7 cellular contexts compared by ENCODE assay signal in genomic region chr19:37217533-37217854, GRCh38. TPM values are rescaled to one million over a fixed set of nuclear protein-coding genes. Genes with fewer than 3 reads are reported as not detected.
A peak's percentile ranks its signal among the peaks of the same experiment; 100 is the strongest.
DNase-seq lines count a peak whose midpoint lies in the region; ATAC-seq and TF ChIP-seq lines count a peak whose summit lies in the region.

No MANE protein-coding gene starts in this region.

- DNase-seq in HL-60 (ENCODE audit: low read depth in 1 of 2, low spot score in 1 of 2) (no peak), neural progenitor cell (ENCODE audit: low spot score) (no peak), posterior vena cava (ENCODE audit: low spot score) (no peak), NCI-H345 (lab: John Stamatoyannopoulos, UW) (no peak)
- DNase-seq in effector CD4-positive, alpha-beta T cell, result no peak

- H3K27me3 Mint-ChIP-seq in neural progenitor cell (ENCODE audit: insufficient read depth, low read depth), result peaks cover 4% of the 10 kb centered on the region

- peak overlapping the region; percentile 99 for H2AFZ ChIP-seq in neural progenitor cell (replicated peaks)

- intact Hi-C loops in posterior vena cava (cut with DNase I), result no loop called here

- no peaks in the 10 kb centered on the region for H4K20me1 ChIP-seq in neural progenitor cell (ENCODE audit: low read depth)

- H3K9me3 Mint-ChIP-seq in neural progenitor cell, result peaks cover 51% of the 10 kb centered on the region

- H3K4me1 Mint-ChIP-seq in neural progenitor cell, result peaks cover 12% of the 10 kb centered on the region

- peak overlapping the region; percentile 84 for H3K4me3 ChIP-seq in HL-60 (replicated peaks; ENCODE audit: insufficient read depth, low read length)
- peak overlapping the region; percentile 97 for H3K4me3 ChIP-seq in neural progenitor cell

- no peaks in the 10 kb centered on the region for H3K4me1 ChIP-seq in neural progenitor cell

- H3K36me3 Mint-ChIP-seq in neural progenitor cell, result peaks cover 31% of the 10 kb centered on the region

- no peak overlapping the region for H3K27ac Mint-ChIP-seq in neural progenitor cell

- H3K9ac ChIP-seq in neural progenitor cell, result peak overlapping the region; percentile 88

- TF ChIP-seq CTCF in HL-60 (IDR thresholded peaks at IDR 0.05; ENCODE audit: insufficient read depth, low read length) (no peak), neural progenitor cell (IDR thresholded peaks at IDR 0.05) (no peak)

- H3K9me3 ChIP-seq in neural progenitor cell (ENCODE audit: low read depth), result no peaks in the 10 kb centered on the region

- H3K27me3 ChIP-seq in HL-60 (ENCODE audit: insufficient read depth, poor library complexity, severe bottlenecking), result no peaks in the 10 kb centered on the region
- no peaks in the 10 kb centered on the region for H3K27me3 ChIP-seq in neural progenitor cell

- ATAC-seq in GM19043 (IDR thresholded peaks at IDR 0.05; ENCODE audit: low read depth, unreplicated experiment), result peak; percentile 80

- H3K79me2 ChIP-seq in neural progenitor cell (ENCODE audit: low read depth), result peaks cover 23% of the 10 kb centered on the region

- H3F3A ChIP-seq in neural progenitor cell (ENCODE audit: low read depth), result no peaks in the 10 kb centered on the region

- no peaks in the 10 kb centered on the region for H3K36me3 ChIP-seq in neural progenitor cell

- peak overlapping the region; percentile 93 for H3K4me3 Mint-ChIP-seq in neural progenitor cell

- H3K27ac ChIP-seq in HL-60 (replicated peaks), result peak overlapping the region; percentile 93
- peak overlapping the region; percentile 98 for H3K27ac ChIP-seq in cingulate gyrus (ENCODE audit: low read depth, low read length)
- no peak overlapping the region for H3K27ac ChIP-seq in neural progenitor cell

- H3K4me2 ChIP-seq in neural progenitor cell, result peak overlapping the region; percentile 88

RNA-seq across cellular contexts. Expression of gene ZNF383, which starts 0.5 kb away (rescaled TPM):
- total RNA-seq in neural progenitor cell (ENCODE audit: low replicate concordance) (6.8 and 8.9 TPM in 2 replicates), posterior vena cava (10 to 100 TPM in 1 of 2 donors, 1 to 10 TPM in 1; 8.9 to 10.2 TPM)

RNA-seq across cellular contexts. Expression of gene ZNF585B, which starts 7.2 kb away (rescaled TPM):
- total RNA-seq in neural progenitor cell (ENCODE audit: low replicate concordance) (5.7 and 10.2 TPM in 2 replicates), posterior vena cava (10 to 100 TPM; 17.4 to 18.1 TPM)

RNA-seq across cellular contexts. Expression of gene ZNF585A, which starts 45.0 kb away (rescaled TPM):
- 9.9 and 10.6 TPM in 2 replicates for total RNA-seq in neural progenitor cell (ENCODE audit: low replicate concordance)
- 10 to 100 TPM; 10.5 to 11.5 TPM for total RNA-seq in posterior vena cava
